ENCODE assay signal across 17 cellular contexts in the genomic region with DNA sequence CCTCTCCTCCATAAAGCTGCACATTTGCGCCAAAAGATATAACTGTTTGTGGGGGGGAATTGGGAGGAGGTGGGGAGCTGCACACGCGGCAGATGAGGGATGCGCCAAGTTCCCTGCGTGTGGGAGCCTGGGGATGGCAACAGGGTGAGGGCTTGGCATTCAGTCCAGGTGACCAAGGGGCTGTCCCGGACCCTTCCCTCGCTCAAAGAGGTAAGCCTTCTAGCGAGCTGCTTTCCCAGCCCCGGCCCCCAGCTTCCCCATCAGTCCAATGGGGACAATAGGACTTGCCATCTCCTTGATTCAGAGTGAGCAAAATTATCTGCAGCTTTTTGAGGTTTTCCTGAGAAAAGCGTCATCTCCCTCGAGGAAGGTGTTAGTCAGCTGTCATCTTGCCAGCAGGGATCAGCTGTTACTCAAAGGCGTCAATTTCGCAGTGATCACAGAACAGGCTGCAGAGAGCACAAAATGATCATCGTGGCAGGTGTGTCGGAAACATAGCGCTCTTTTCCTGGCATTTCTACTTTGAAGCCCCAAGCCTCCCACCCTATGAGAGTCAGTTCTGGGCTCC. TPM values are rescaled to one million over a fixed set of nuclear protein-coding genes. Genes with fewer than 3 reads are reported as not detected.
DNase-seq lines count a peak whose midpoint lies in the region; ATAC-seq and TF ChIP-seq lines count a peak whose summit lies in the region.
"Had no signal": no experiment of that assay in that cellular context is flagged by ENCODE, and none has a peak within 500 bp of the region (broad histone marks: within the 10 kb centered on the region; RNA-seq: fewer than 3 reads in every experiment).

No MANE protein-coding gene starts in this region.

- 66 to 75% (median 71%) methylated on average over 16 of the region's 16 CpGs for WGBS in heart left ventricle, 4 donors

- H3K4me1 ChIP-seq in heart left ventricle = peaks cover 0 to 2% (median 0%) of the 10 kb centered on the region in 12 donors
- H3K4me1 ChIP-seq: esophagus squamous epithelium, pancreas, vagina had no signal

- intact Hi-C loops in heart left ventricle (cut with DNase I) = loop anchor here in 2 of 10 donors (5.0 kb wide), 2 partner anchors 43 to 78 kb away; no protein-coding TSS in a partner anchor

- no peak overlapping the region for H3K27ac ChIP-seq in heart left ventricle
- H3K27ac ChIP-seq: esophagus squamous epithelium, pancreas, vagina had no signal

- peaks cover 0 to 2% (median 0%) of the 10 kb centered on the region in 9 donors for H3K27me3 ChIP-seq in heart left ventricle
- H3K27me3 ChIP-seq: pancreas, vagina had no signal

- H3K9me3 ChIP-seq in heart left ventricle = peaks cover 0 to 9% (median 0%) of the 10 kb centered on the region in 12 donors
- H3K9me3 ChIP-seq: esophagus squamous epithelium, pancreas, vagina had no signal

- H3K4me3 ChIP-seq in fibroblast of mammary gland (ENCODE audit: control insufficient read depth, low read depth, low read length) (no peak overlapping the region), heart left ventricle (no peak overlapping the region)
- H3K4me3 ChIP-seq: esophagus squamous epithelium, GM12878, pancreas, vagina had no signal

- TF ChIP-seq CTCF in fibroblast of mammary gland (conservative IDR thresholded peaks at IDR 0.05; ENCODE audit: control insufficient read depth, insufficient read depth, low read depth, low read length) (no peak), heart left ventricle (IDR thresholded peaks at IDR 0.05) (no peak)

- DNase-seq in stimulated activated CD4-positive, alpha-beta T cell treated with anti-CD3 and anti-CD28 coated beads, Interleukin-2, amount 100 ng/mL, for 24 hours = peak; percentile 17 to 29
- no peak for DNase-seq in stimulated activated CD4-positive, alpha-beta T cell treated with anti-CD3 and anti-CD28 coated beads, Interleukin-2, amount 100 ng/mL, for 48 hours
- DNase-seq in RKO (ENCODE audit: low spot score) (peak; percentile 68), fibroblast of mammary gland (ENCODE audit: low read depth) (peak; percentile 29), GOT3 (lab: John Stamatoyannopoulos, UW) (no peak), heart left ventricle (no peak)
- DNase-seq in activated CD4-positive, CD25-positive, alpha-beta regulatory T cell treated with anti-CD3 and anti-CD28 coated beads, Interleukin-2, amount 50 U/mL, for 72 hours = no peak
- DNase-seq: AML-193; Calu3; esophagus squamous epithelium; pancreas; stimulated activated CD4-positive, alpha-beta T cell treated with anti-CD3 and anti-CD28 coated beads, Interleukin-4, amount 100 ng/mL, for 4 hours; T1000 had no signal

- TF ChIP-seq POLR2A in heart left ventricle (IDR thresholded peaks at IDR 0.05) = no peak

- no peak for ATAC-seq in heart left ventricle
- ATAC-seq: GM12878, pancreas had no signal

- no peaks in the 10 kb centered on the region for H3K36me3 ChIP-seq in heart left ventricle
- H3K36me3 ChIP-seq: esophagus squamous epithelium, pancreas, vagina had no signal

RNA-seq across cellular contexts. Expression of a gene that starts 21.3 kb away (rescaled TPM):
- under 1 TPM in 7 of 9 donors, not detected in 2; 0.02 to 0.77 (median 0.07) TPM for total RNA-seq in heart left ventricle
- polyA plus RNA-seq in heart left ventricle = under 1 TPM; 0.04 to 0.06 TPM
- total RNA-seq: Calu3, HT-29, SK-MEL-5 had no signal

Comparison
In these comparisons a context has a peak if more than half of its experiments do, and no peak if none do; other contexts are left out.
1. DNase-seq: peak in stimulated activated CD4-positive, alpha-beta T cell treated with anti-CD3 and anti-CD28 coated beads, Interleukin-2, amount 100 ng/mL, for 24 hours (2 of 2), RKO (single experiment) and fibroblast of mammary gland (single experiment); none in stimulated activated CD4-positive, alpha-beta T cell treated with anti-CD3 and anti-CD28 coated beads, Interleukin-2, amount 100 ng/mL, for 48 hours (0 of 2), activated CD4-positive, CD25-positive, alpha-beta regulatory T cell treated with anti-CD3 and anti-CD28 coated beads, Interleukin-2, amount 50 U/mL, for 72 hours (single experiment), GOT3 (single experiment) and heart left ventricle (0 of 5).